ENCODE assay signal across 16 cellular contexts in the genomic region with DNA sequence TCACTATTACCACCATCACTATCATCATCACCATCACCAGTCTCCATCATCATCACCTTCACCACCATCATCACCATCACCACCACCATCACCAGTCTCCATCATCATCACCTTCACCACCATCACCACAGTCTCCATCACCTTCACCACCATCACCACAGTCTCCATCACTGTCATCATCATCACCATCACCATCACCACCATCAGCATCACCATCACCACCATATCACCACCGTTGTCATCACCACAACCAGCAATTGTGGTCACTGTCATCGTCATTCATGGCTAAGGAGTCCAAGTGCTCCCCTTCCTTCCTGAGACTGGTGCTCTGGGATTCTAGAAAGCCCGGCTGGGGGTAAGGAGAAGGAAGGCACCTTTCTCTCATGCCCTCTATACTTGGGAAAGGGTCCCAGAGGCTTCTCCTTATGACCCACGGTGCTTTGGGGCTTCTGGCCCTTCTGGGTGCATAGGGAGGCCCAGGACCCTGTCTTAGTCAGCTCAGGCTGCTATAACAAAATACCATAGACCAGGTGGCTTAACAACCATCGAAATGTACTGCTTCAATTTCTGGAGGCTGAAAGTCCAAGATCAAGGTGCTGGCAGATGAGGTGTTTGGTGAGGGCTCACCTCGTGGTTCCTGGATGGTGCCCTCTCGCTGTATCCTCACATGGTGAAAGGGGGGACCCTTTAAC.
A peak's percentile ranks its signal among the peaks of the same experiment; 100 is the strongest.
DNase-seq lines count a peak whose midpoint lies in the region; ATAC-seq, FAIRE-seq and TF ChIP-seq lines count a peak whose summit lies in the region.
"Had no signal": no experiment of that assay in that cellular context is flagged by ENCODE, and none has a peak within 500 bp of the region (broad histone marks: within the 10 kb centered on the region; RNA-seq: fewer than 3 reads in every experiment).

No MANE protein-coding gene starts in this region.

- in situ Hi-C loops in K562 (cut with MboI): no loop called here

- H3K27me3 Mint-ChIP-seq in CD8-positive, alpha-beta memory T cell: peaks cover 0 to 7% of the 10 kb centered on the region in 2 donors
- peaks cover 10% of the 10 kb centered on the region for H3K27me3 Mint-ChIP-seq in neural progenitor cell (ENCODE audit: insufficient read depth, low read depth)
- H3K27me3 Mint-ChIP-seq in activated naive CD4-positive, alpha-beta T cell treated with anti-CD3 and anti-CD28 coated beads for 36 hours (ENCODE audit: low read depth): no peaks in the 10 kb centered on the region

- no peaks in the 10 kb centered on the region for H3F3A ChIP-seq in neural progenitor cell (ENCODE audit: low read depth)

- no peak for ATAC-seq in K562
- ATAC-seq in activated CD4-positive, CD25-positive, alpha-beta regulatory T cell treated with anti-CD3 and anti-CD28 coated beads, Interleukin-2, amount 50 U/mL, for 24 hours: no peak
- no peak for ATAC-seq in HG02623 (IDR thresholded peaks at IDR 0.05; ENCODE audit: unreplicated experiment)
- ATAC-seq: GM23338 had no signal

- TF ChIP-seq RAD21 in K562 (CRISPR knock-in tag; conservative IDR thresholded peaks at IDR 0.05 in 1 of 2, IDR thresholded peaks at IDR 0.05 in 1 of 2): no peak

- H2AFZ ChIP-seq in K562 (ENCODE audit: low read depth, low read length): no peak overlapping the region
- no peak overlapping the region for H2AFZ ChIP-seq in neural progenitor cell (replicated peaks)
- H2AFZ ChIP-seq: GM23338 had no signal

- POLR2A ChIA-PET in CD8-positive, alpha-beta memory T cell (lab: Charles Lee): interaction anchor here (0.6 kb wide), 1 partner anchor 379 kb away, joined by 3 read pairs; no protein-coding TSS in a partner anchor
- POLR2A ChIA-PET in K562 (lab: Yijun Ruan, JAX): interaction anchor here (0.6 kb wide), 1 partner anchor 12 kb away, joined by 3 read pairs; no protein-coding TSS in a partner anchor

- H3K36me3 ChIP-seq in CD8-positive, alpha-beta memory T cell (ENCODE audit: insufficient read depth, low read length): no peaks in the 10 kb centered on the region
- H3K36me3 ChIP-seq in K562 (ENCODE audit: control insufficient read depth, insufficient read depth, low read length) (peaks cover 10% of the 10 kb centered on the region), neural progenitor cell (no peaks in the 10 kb centered on the region)
- H3K36me3 ChIP-seq: Peyer's patch had no signal

- H3K9me1 ChIP-seq in K562 (ENCODE audit: control insufficient read depth, insufficient read depth, low read length): peaks cover 6% of the 10 kb centered on the region

- H4K20me1 ChIP-seq in K562 (replicated peaks; ENCODE audit: control insufficient read depth, insufficient read depth, low read length) (peaks cover 22% of the 10 kb centered on the region; the same call in 1 of the 2 replicates), neural progenitor cell (ENCODE audit: low read depth) (peaks cover 8% of the 10 kb centered on the region)

- no TSS peak for BruUV-seq in K562 (replicated peaks; lab: Mats Ljungman, UMichigan)

- peaks cover 10 to 18% (median 16%) of the 10 kb centered on the region in 3 donors for H3K4me1 Mint-ChIP-seq in CD8-positive, alpha-beta memory T cell
- H3K4me1 Mint-ChIP-seq in neural progenitor cell: peaks cover 39% of the 10 kb centered on the region
- H3K4me1 Mint-ChIP-seq in activated naive CD4-positive, alpha-beta T cell treated with anti-CD3 and anti-CD28 coated beads for 36 hours (ENCODE audit: low read depth): no peaks in the 10 kb centered on the region
- H3K4me1 Mint-ChIP-seq: B cell had no signal

- peak overlapping the region; percentile 62 to 98 (median 92) for H3K27ac Mint-ChIP-seq in CD8-positive, alpha-beta memory T cell
- no peak overlapping the region for H3K27ac Mint-ChIP-seq in neural progenitor cell
- no peak overlapping the region for H3K27ac Mint-ChIP-seq in activated naive CD4-positive, alpha-beta T cell treated with anti-CD3 and anti-CD28 coated beads for 36 hours
- H3K27ac Mint-ChIP-seq: B cell, GM23338 had no signal

- intact Hi-C loops in K562 (cut with micrococcal nuclease): no loop called here
- intact Hi-C loops in activated naive CD4-positive, alpha-beta T cell treated with anti-CD3 and anti-CD28 coated beads for 36 hours (cut with micrococcal nuclease): no loop called here

- H3K9me3 ChIP-seq in CD8-positive, alpha-beta memory T cell (ENCODE audit: low read length): no peaks in the 10 kb centered on the region
- H3K9me3 ChIP-seq in K562 (replicated peaks; ENCODE audit: control insufficient read depth, insufficient read depth, low read depth, low read length) (no peaks in the 10 kb centered on the region), neural progenitor cell (ENCODE audit: low read depth) (no peaks in the 10 kb centered on the region)
- H3K9me3 ChIP-seq: Peyer's patch had no signal

- H3K9ac ChIP-seq in K562 (ENCODE audit: insufficient read depth in 1 of 2, low read depth in 2 of 2, low read length in 2 of 2): no peak overlapping the region
- no peak overlapping the region for H3K9ac ChIP-seq in neural progenitor cell

- H3K27ac ChIP-seq in C4-2B (peak overlapping the region; percentile 93; the same call in 1 of the 2 replicates), K562 (ENCODE audit: extremely low read depth, low read depth, low read length) (no peak overlapping the region), neural progenitor cell (no peak overlapping the region)
- peak overlapping the region; percentile 18 for H3K27ac ChIP-seq in CD8-positive, alpha-beta memory T cell (ENCODE audit: low read depth, low read length)
- H3K27ac ChIP-seq: Peyer's patch had no signal

- FAIRE-seq in K562 (lab: Jason Lieb, UNC): no peak

- CTCF ChIA-PET in CD8-positive, alpha-beta memory T cell (lab: Charles Lee): no interaction called here
- CTCF ChIA-PET in K562 (lab: Yijun Ruan, JAX; ENCODE audit: low intra/inter-chr PET ratio): interaction anchor here (0.5 kb wide), 1 partner anchor 240 kb away, joined by 3 read pairs; no protein-coding TSS in a partner anchor
- CTCF ChIA-PET in activated naive CD4-positive, alpha-beta T cell treated with anti-CD3 and anti-CD28 coated beads for 36 hours (lab: Charles Lee): no interaction called here

- TF ChIP-seq EP300 in K562 (IDR thresholded peaks at IDR 0.05; ENCODE audit: low read length): no peak

- peaks cover 8% of the 10 kb centered on the region for H3K4me1 ChIP-seq in CD8-positive, alpha-beta memory T cell (ENCODE audit: insufficient read depth, low read length)
- H3K4me1 ChIP-seq in K562 (replicated peaks in 1 of 2; ENCODE audit: control insufficient read depth in 2 of 2, insufficient read depth in 2 of 2, low read length in 2 of 2) (peaks cover 24 to 72% of the 10 kb centered on the region in 2 experiments), neural progenitor cell (peaks cover 32% of the 10 kb centered on the region)

- no peak for TF ChIP-seq POLR2A in K562 (conservative IDR thresholded peaks at IDR 0.05)

- peak in 3 of 5 donors; percentile 28 to 51 (median 48) for DNase-seq in CD8-positive, alpha-beta memory T cell
- DNase-seq in K562 (ENCODE audit: extremely low read depth in 1 of 4, low spot score in 3 of 4) (no peak), neural progenitor cell (ENCODE audit: low spot score) (no peak)
- no peak for DNase-seq in activated naive CD4-positive, alpha-beta T cell treated with anti-CD3 and anti-CD28 coated beads for 36 hours
- DNase-seq: MM.1S, NCI-H1105 treated with DMSO at 0.1 percent for 48 hours, NCI-H187, NCI-H2171, NCI-H510A, Peyer's patch, Right ventricle myocardium superior had no signal

- TF ChIP-seq CTCF in C4-2B (conservative IDR thresholded peaks at IDR 0.05) (no peak), K562 (IDR thresholded peaks at IDR 0.05 in 2 of 3, conservative IDR thresholded peaks at IDR 0.05 in 1 of 3; ENCODE audit: insufficient read depth in 2 of 3, low read depth in 1 of 3, low read length in 3 of 3) (no peak), neural progenitor cell (IDR thresholded peaks at IDR 0.05) (no peak)

- peaks cover 23% of the 10 kb centered on the region for H3K79me2 ChIP-seq in K562 (ENCODE audit: control insufficient read depth, insufficient read depth, low read length)
- no peaks in the 10 kb centered on the region for H3K79me2 ChIP-seq in neural progenitor cell (ENCODE audit: low read depth)

- WGBS in K562 (ENCODE audit: insufficient coverage, low coverage, missing lambda C conversion rate): 52% methylated on average over 7 of the region's 7 CpGs

- H3K4me2 ChIP-seq in K562 (ENCODE audit: insufficient read depth, low read length) (no peak overlapping the region), neural progenitor cell (no peak overlapping the region)
- H3K4me2 ChIP-seq: GM23338 had no signal

- peaks cover 0 to 9% (median 4%) of the 10 kb centered on the region in 5 donors for H3K9me3 Mint-ChIP-seq in CD8-positive, alpha-beta memory T cell
- H3K9me3 Mint-ChIP-seq in neural progenitor cell: no peaks in the 10 kb centered on the region
- H3K9me3 Mint-ChIP-seq in activated naive CD4-positive, alpha-beta T cell treated with anti-CD3 and anti-CD28 coated beads for 36 hours: no peaks in the 10 kb centered on the region

- no peak overlapping the region for H3K4me3 ChIP-seq in CD8-positive, alpha-beta memory T cell (ENCODE audit: low read length)
- H3K4me3 ChIP-seq in K562: no peak overlapping the region
- H3K4me3 ChIP-seq in neural progenitor cell: no peak overlapping the region
- H3K4me3 ChIP-seq: GM23338, Peyer's patch had no signal

- no peaks in the 10 kb centered on the region for H3K27me3 ChIP-seq in CD8-positive, alpha-beta memory T cell (ENCODE audit: insufficient read depth, low read length, poor library complexity, severe bottlenecking)
- H3K27me3 ChIP-seq in K562 (ENCODE audit: control insufficient read depth in 2 of 2, insufficient read depth in 2 of 2, low read length in 2 of 2) (no peaks in the 10 kb centered on the region), neural progenitor cell (no peaks in the 10 kb centered on the region)
- H3K27me3 ChIP-seq: Peyer's patch had no signal

- no peaks in the 10 kb centered on the region for H3K36me3 Mint-ChIP-seq in CD8-positive, alpha-beta memory T cell
- H3K36me3 Mint-ChIP-seq in neural progenitor cell: peaks cover 2% of the 10 kb centered on the region
- H3K36me3 Mint-ChIP-seq in activated naive CD4-positive, alpha-beta T cell treated with anti-CD3 and anti-CD28 coated beads for 36 hours (ENCODE audit: low read depth): no peaks in the 10 kb centered on the region

- peak overlapping the region in 6 of 7 donors; percentile 18 to 85 (median 68) for H3K4me3 Mint-ChIP-seq in CD8-positive, alpha-beta memory T cell
- H3K4me3 Mint-ChIP-seq in neural progenitor cell: peak overlapping the region; percentile 6
- no peak overlapping the region for H3K4me3 Mint-ChIP-seq in activated naive CD4-positive, alpha-beta T cell treated with anti-CD3 and anti-CD28 coated beads for 36 hours
- H3K4me3 Mint-ChIP-seq: B cell, GM23338 had no signal

TF ChIP-seq in K562, 482 proteins besides CTCF, POLR2A, EP300 and RAD21 (continues in another document):
- TF ChIP-seq HMG20A (CRISPR knock-in tag; conservative IDR thresholded peaks at IDR 0.05): no peak

Comparison
In these comparisons a context has a peak if more than half of its experiments do, and no peak if none do; other contexts are left out.
1. H3K27ac ChIP-seq: peak in C4-2B (single experiment) and CD8-positive, alpha-beta memory T cell (single experiment); none in K562 (single experiment) and neural progenitor cell (single experiment).
2. DNase-seq: peak in CD8-positive, alpha-beta memory T cell (3 of 5); none in K562 (0 of 4), neural progenitor cell (single experiment) and activated naive CD4-positive, alpha-beta T cell treated with anti-CD3 and anti-CD28 coated beads for 36 hours (single experiment).
3. H3K27ac Mint-ChIP-seq: peak in CD8-positive, alpha-beta memory T cell (8 of 8); none in neural progenitor cell (single experiment) and activated naive CD4-positive, alpha-beta T cell treated with anti-CD3 and anti-CD28 coated beads for 36 hours (single experiment).